Comparison of ENCODE assay signal across 7 cellular contexts in genomic region chr1:46953847-46954246, GRCh38. TPM values are rescaled to one million over a fixed set of nuclear protein-coding genes. Genes with fewer than 3 reads are reported as not detected.
"Had no signal": no experiment of that assay in that cellular context is flagged by ENCODE, and none has a peak within 500 bp of the region (broad histone marks: within the 10 kb centered on the region; RNA-seq: fewer than 3 reads in every experiment).

No MANE protein-coding gene starts in this region.

RNA-seq across cellular contexts. Expression of gene CYP4A11, which starts 12.6 kb away (rescaled TPM):
- total RNA-seq: GM23248, GM23338, H1, H4, H7, H9, HFFc6 had no signal
- polyA plus RNA-seq: GM23248, GM23338, H1 had no signal
